ENCODE assay signal across 16 cellular contexts in genomic region chr21:31310750-31311149, GRCh38. TPM values are rescaled to one million over a fixed set of nuclear protein-coding genes. Genes with fewer than 3 reads are reported as not detected.
DNase-seq lines count a peak whose midpoint lies in the region; ATAC-seq, FAIRE-seq and TF ChIP-seq lines count a peak whose summit lies in the region.
"Had no signal": no experiment of that assay in that cellular context is flagged by ENCODE, and none has a peak within 500 bp of the region (broad histone marks: within the 10 kb centered on the region; RNA-seq: fewer than 3 reads in every experiment).

No MANE protein-coding gene starts in this region.

- 74% methylated on average over 7 of the region's 7 CpGs for WGBS in right cardiac atrium

- H3K4me2 ChIP-seq in MM.1S (ENCODE audit: low read depth, low read length): no peak overlapping the region

- peaks cover 5% of the 10 kb centered on the region; the same call in 1 of the 2 replicates for H3K79me2 ChIP-seq in MM.1S (ENCODE audit: low read length)

- H3K9me2 ChIP-seq in MM.1S (replicated peaks; ENCODE audit: insufficient read depth, low read length): no peaks in the 10 kb centered on the region

- no peak for TF ChIP-seq CTCF in MM.1S (IDR thresholded peaks at IDR 0.05; ENCODE audit: low read length)

- FAIRE-seq in H54 (lab: Jason Lieb, UNC): no peak
- FAIRE-seq: islet of Langerhans had no signal

- H3K27me3 ChIP-seq in MM.1S (replicated peaks; ENCODE audit: insufficient read depth, low read length) (no peaks in the 10 kb centered on the region), right cardiac atrium (ENCODE audit: control insufficient read depth, insufficient read depth) (no peaks in the 10 kb centered on the region)
- H3K27me3 ChIP-seq: Peyer's patch, tibial nerve had no signal

- H3K4me1 ChIP-seq in MM.1S (ENCODE audit: low read length) (no peaks in the 10 kb centered on the region), right cardiac atrium (ENCODE audit: control insufficient read depth, insufficient read depth, low read length) (no peaks in the 10 kb centered on the region)
- H3K4me1 ChIP-seq: Peyer's patch, tibial nerve had no signal

- H2AFZ ChIP-seq in MM.1S (ENCODE audit: low read length): no peak overlapping the region

- no peak overlapping the region for H3K27ac ChIP-seq in MM.1S (ENCODE audit: low read length)
- no peak overlapping the region for H3K27ac ChIP-seq in right cardiac atrium (ENCODE audit: low read length)
- H3K27ac ChIP-seq: coronary artery, Peyer's patch, tibial nerve had no signal

- intact Hi-C loops in right cardiac atrium (cut with DNase I): no loop called here

- no peaks in the 10 kb centered on the region for H3K36me3 ChIP-seq in MM.1S (replicated peaks; ENCODE audit: insufficient read depth, low read length)
- H3K36me3 ChIP-seq: Peyer's patch, tibial nerve had no signal

- TF ChIP-seq POLR2A in H54 (IDR thresholded peaks at IDR 0.05; ENCODE audit: low read depth, low read length): no peak

- no peaks in the 10 kb centered on the region for H4K20me1 ChIP-seq in MM.1S (ENCODE audit: insufficient read depth, low read length)

- H3F3A ChIP-seq in MM.1S (ENCODE audit: insufficient read depth, low read length): no peaks in the 10 kb centered on the region

- H3K9ac ChIP-seq in MM.1S (ENCODE audit: low read length): no peak overlapping the region

- no peak for ATAC-seq in right cardiac atrium
- ATAC-seq: activated naive CD8-positive, alpha-beta T cell treated with anti-CD3 and anti-CD28 coated beads, Interleukin-2, amount 50 U/mL, for 24 hours had no signal

- DNase-seq in COR-L47 (lab: John Stamatoyannopoulos, UW): peak; percentile 76
- DNase-seq in NCI-H1105 (lab: John Stamatoyannopoulos, UW): peak; percentile 89
- DNase-seq in NCI-H69 (lab: John Stamatoyannopoulos, UW): peak; percentile 68
- peak; percentile 19 for DNase-seq in fibroblast of gingiva (ENCODE audit: low read depth)
- DNase-seq in MM.1S: no peak
- no peak for DNase-seq in anterior cingulate cortex (lab: John Stamatoyannopoulos, UW)
- DNase-seq in H54 (ENCODE audit: insufficient read length, low spot score): no peak
- DNase-seq in right cardiac atrium: no peak
- DNase-seq: activated naive CD8-positive, alpha-beta T cell treated with anti-CD3 and anti-CD28 coated beads, Interleukin-2, amount 50 U/mL, for 24 hours; activated T-cell treated with anti-CD3 and anti-CD28 coated beads, Interleukin-2, amount 50 U/mL, for 1 hour; midbrain; NCI-H187; Peyer's patch had no signal

- H3K9me3 ChIP-seq in MM.1S (replicated peaks; ENCODE audit: insufficient read depth, low read length) (no peaks in the 10 kb centered on the region), right cardiac atrium (ENCODE audit: control insufficient read depth, low read length) (no peaks in the 10 kb centered on the region)
- H3K9me3 ChIP-seq: Peyer's patch, tibial nerve had no signal

- H3K4me3 ChIP-seq in MM.1S (ENCODE audit: low read length) (no peak overlapping the region), right cardiac atrium (ENCODE audit: low read length) (no peak overlapping the region)
- H3K4me3 ChIP-seq: coronary artery, Peyer's patch, tibial nerve had no signal

RNA-seq across cellular contexts. Expression of gene TIAM1, which starts 33.3 kb away (rescaled TPM):
- 10 to 100 TPM in 1 of 4 donors, 1 to 10 TPM in 3; 6.5 to 13.9 (median 9.0) TPM for total RNA-seq in right cardiac atrium
- polyA plus RNA-seq in right cardiac atrium: 3.9 TPM

Comparison
In these comparisons a context has a peak if more than half of its experiments do, and no peak if none do; other contexts are left out.
1. DNase-seq: peak in COR-L47 (single experiment), NCI-H1105 (single experiment), NCI-H69 (single experiment) and fibroblast of gingiva (single experiment); none in MM.1S (single experiment), anterior cingulate cortex (0 of 58), H54 (single experiment) and right cardiac atrium (0 of 3).